ENCODE assay signal across 1 cellular context in genomic region chr3:49017978-49018706, GRCh38.
A peak's percentile ranks its signal among the peaks of the same experiment; 100 is the strongest.
TF ChIP-seq lines count a peak whose summit lies in the region.

DALRD3 (minus strand) TSS chr3:49018580; CDS start chr3:49018564, 16 bp downstream.

TF ChIP-seq in HepG2, 621 proteins besides CTCF, POLR2A, EP300 and RAD21 (continued from another document and continues in another):
- TF ChIP-seq STAT6 (CRISPR knock-in tag; IDR thresholded peaks at IDR 0.05; ENCODE audit: borderline replicate concordance) (peak; percentile 67; the same call in 1 of the 2 replicates), ZSCAN29 (CRISPR knock-in tag; conservative IDR thresholded peaks at IDR 0.05) (peak; percentile 75; the same call in 1 of the 2 replicates), HDAC1 (CRISPR knock-in tag; IDR thresholded peaks at IDR 0.05) (peak; percentile 85), RFX3 (CRISPR knock-in tag; IDR thresholded peaks at IDR 0.05) (peak; percentile 88), AHR (CRISPR knock-in tag; IDR thresholded peaks at IDR 0.05) (no peak), ZNF800 (CRISPR knock-in tag; IDR thresholded peaks at IDR 0.05) (peak; percentile 79; the same call in 1 of the 2 replicates), GABPA (IDR thresholded peaks at IDR 0.05; ENCODE audit: low read depth, low read length) (no peak), GABPA (CRISPR knock-in tag; IDR thresholded peaks at IDR 0.05; ENCODE audit: low read depth) (peak; percentile 94), ZSCAN20 (CRISPR knock-in tag; IDR thresholded peaks at IDR 0.05; ENCODE audit: borderline replicate concordance) (peak; percentile 45; the same call in 1 of the 2 replicates), TARDBP (CRISPR knock-in tag; IDR thresholded peaks at IDR 0.05) (peak; percentile 30; the same call in 1 of the 2 replicates), SALL2 (CRISPR knock-in tag; IDR thresholded peaks at IDR 0.05) (peak; percentile 82), TFDP1 (CRISPR knock-in tag; IDR thresholded peaks at IDR 0.05; ENCODE audit: borderline replicate concordance) (peak; percentile 15; the same call in 1 of the 2 replicates), DZIP1 (CRISPR knock-in tag; IDR thresholded peaks at IDR 0.05) (0 out of 2 replicates have a peak, but pooled peaks have one; percentile 4), TFDP2 (CRISPR knock-in tag; IDR thresholded peaks at IDR 0.05) (peak; percentile 36; the same call in 1 of the 2 replicates), ZNF331 (CRISPR knock-in tag; IDR thresholded peaks at IDR 0.05) (no peak), ZNF710 (CRISPR knock-in tag; IDR thresholded peaks at IDR 0.05; ENCODE audit: borderline replicate concordance) (peak; percentile 53), ZXDC (CRISPR knock-in tag; IDR thresholded peaks at IDR 0.05) (peak; percentile 49), ZNF784 (CRISPR knock-in tag; IDR thresholded peaks at IDR 0.05; ENCODE audit: borderline replicate concordance) (0 out of 2 replicates have a peak, but pooled peaks have one; percentile 45), RERE (CRISPR knock-in tag; IDR thresholded peaks at IDR 0.05; ENCODE audit: low read depth) (no peak), ERF (CRISPR knock-in tag; IDR thresholded peaks at IDR 0.05) (peak; percentile 22; the same call in 1 of the 2 replicates), ZBTB7B (CRISPR knock-in tag; IDR thresholded peaks at IDR 0.05) (0 out of 2 replicates have a peak, but pooled peaks have one; percentile 21), CENPBD1 (CRISPR knock-in tag; IDR thresholded peaks at IDR 0.05; ENCODE audit: borderline replicate concordance, low read depth) (no peak; the same call in 1 of the 2 replicates), PRDM4 (CRISPR knock-in tag; IDR thresholded peaks at IDR 0.05; ENCODE audit: borderline replicate concordance) (no peak), ZNF556 (CRISPR knock-in tag; IDR thresholded peaks at IDR 0.05; ENCODE audit: borderline replicate concordance) (peak; percentile 36; the same call in 1 of the 2 replicates), KLF11 (CRISPR knock-in tag; IDR thresholded peaks at IDR 0.05) (no peak), ZNF550 (CRISPR knock-in tag; IDR thresholded peaks at IDR 0.05; ENCODE audit: borderline replicate concordance) (0 out of 2 replicates have a peak, but pooled peaks have one; percentile 21)
